In the genomic region with DNA sequence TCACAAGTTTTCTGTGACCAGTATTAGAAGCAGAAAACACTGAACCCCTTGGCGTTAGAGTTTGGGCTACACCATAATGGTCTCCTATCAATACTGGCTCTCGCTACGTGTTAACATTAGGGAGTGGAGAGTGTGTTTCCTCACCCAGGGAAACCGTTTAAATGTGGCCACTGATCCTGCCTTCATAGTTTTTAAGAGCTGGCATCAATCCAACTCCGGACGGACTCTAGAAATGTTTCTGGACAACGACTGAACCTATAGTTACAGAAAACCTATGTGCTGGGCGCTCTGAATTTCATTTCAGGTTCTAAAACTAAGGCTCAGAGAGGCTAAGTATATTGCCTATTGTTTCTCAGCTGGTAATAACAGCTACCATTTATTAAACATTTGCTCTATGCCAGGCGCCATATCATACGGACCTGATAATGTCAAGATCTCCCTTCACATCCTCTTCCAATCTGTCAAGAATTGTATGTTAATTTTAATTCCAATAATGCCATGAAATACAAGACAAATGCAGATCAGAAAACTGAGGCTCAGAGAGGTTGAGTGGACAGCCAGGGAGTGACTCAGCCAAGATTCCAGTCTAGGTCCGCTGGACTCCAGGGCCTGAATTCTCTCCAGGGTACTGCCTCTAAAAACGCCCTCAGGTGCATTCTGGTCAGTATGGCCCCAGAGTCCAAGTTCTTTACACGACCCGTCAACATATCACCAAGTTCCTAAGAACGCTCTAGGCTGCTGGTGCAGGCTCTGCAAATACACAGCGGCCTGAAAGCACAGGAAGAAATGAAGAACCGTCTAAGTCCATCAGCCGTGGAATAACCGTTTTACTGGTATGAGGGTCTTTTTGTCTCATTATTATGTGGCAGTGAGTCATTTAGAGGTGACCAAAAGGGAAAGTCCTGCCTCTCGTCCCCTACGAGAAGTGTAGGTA, we compare ENCODE assay signal across 8 cellular contexts. TPM values are rescaled to one million over a fixed set of nuclear protein-coding genes. Genes with fewer than 3 reads are reported as not detected.
DNase-seq lines count a peak whose midpoint lies in the region; ATAC-seq, FAIRE-seq and TF ChIP-seq lines count a peak whose summit lies in the region.

No MANE protein-coding gene starts in this region.

- H3K27me3 ChIP-seq in SJSA1 (replicated peaks) (no peaks in the 10 kb centered on the region), endothelial cell of umbilical vein (ENCODE audit: control insufficient read depth in 2 of 2, insufficient read depth in 2 of 2, low read length in 2 of 2) (no peaks in the 10 kb centered on the region), muscle layer of duodenum (ENCODE audit: low read depth, low read length) (no peaks in the 10 kb centered on the region)

- H3K9me1 ChIP-seq in endothelial cell of umbilical vein (replicated peaks; ENCODE audit: control insufficient read depth, extremely low read depth, insufficient read depth, low read length): no peaks in the 10 kb centered on the region

- no peak for TF ChIP-seq CTCF in 22Rv1 (IDR thresholded peaks at IDR 0.05)
- TF ChIP-seq CTCF in endothelial cell of umbilical vein (IDR thresholded peaks at IDR 0.05; ENCODE audit: extremely low read depth in 1 of 2, insufficient read depth in 1 of 2, low read depth in 1 of 2, low read length in 2 of 2): no peak
- TF ChIP-seq CTCF in GM20000 (IDR thresholded peaks at IDR 0.05; ENCODE audit: extremely low read depth, missing control alignments): no peak

- POLR2A ChIA-PET in endothelial cell of umbilical vein (lab: Charles Lee): interaction anchor here (0.7 kb wide), 2 partner anchors 94 to 151 kb away, joined by 3 read pairs; no protein-coding TSS in a partner anchor

- peak overlapping the region; percentile 73 for H3K4me2 ChIP-seq in endothelial cell of umbilical vein (ENCODE audit: insufficient read depth, low read length)

- BruUV-seq in endothelial cell of umbilical vein (replicated peaks; lab: Mats Ljungman, UMichigan): TSS peak; percentile 92

- H3K4me3 ChIP-seq in SJSA1 (peak overlapping the region; percentile 84), endothelial cell of umbilical vein (replicated peaks in 1 of 3; ENCODE audit: insufficient read depth in 1 of 3, low read depth in 1 of 3, low read length in 3 of 3) (peak overlapping the region; percentile 17 to 92 (median 68)), muscle layer of duodenum (ENCODE audit: low read depth in 1 of 2, low read length in 2 of 2) (peak overlapping the region; percentile 74 to 92)

- H3K36me3 ChIP-seq in SJSA1 (peaks cover 24% of the 10 kb centered on the region), endothelial cell of umbilical vein (ENCODE audit: control insufficient read depth in 2 of 2, extremely low read depth in 1 of 2, insufficient read depth in 2 of 2, low read length in 2 of 2) (no peaks in the 10 kb centered on the region), muscle layer of duodenum (ENCODE audit: control insufficient read depth in 1 of 2, insufficient read depth in 2 of 2, low read length in 2 of 2) (no peaks in the 10 kb centered on the region)

- intact Hi-C loops in endothelial cell of umbilical vein (cut with micrococcal nuclease): loop anchor here (1.0 kb wide), 1 partner anchor 31 kb away; no protein-coding TSS in a partner anchor

- CTCF ChIA-PET in endothelial cell of umbilical vein (lab: Charles Lee): no interaction called here

- peaks cover 37% of the 10 kb centered on the region for H3K79me2 ChIP-seq in endothelial cell of umbilical vein (ENCODE audit: control insufficient read depth, insufficient read depth, low read length)

- DNase-seq in GM12892 (ENCODE audit: insufficient read length) (no peak), SJSA1 (ENCODE audit: low read depth in 1 of 2, low spot score in 2 of 2) (no peak), endothelial cell of umbilical vein (ENCODE audit: low read depth, low spot score) (peak; percentile 16), iPS-NIHi7 (ENCODE audit: extremely low spot score) (no peak), GM20000 (ENCODE audit: low spot score) (no peak)

- H2AFZ ChIP-seq in endothelial cell of umbilical vein (ENCODE audit: low read depth, low read length): peak overlapping the region; percentile 61

- no peak for ATAC-seq in GM19452 (IDR thresholded peaks at IDR 0.05; ENCODE audit: unreplicated experiment)

- peaks cover 5% of the 10 kb centered on the region for H4K20me1 ChIP-seq in endothelial cell of umbilical vein (replicated peaks; ENCODE audit: control insufficient read depth, extremely low read depth, insufficient read depth, low read length)

- peak overlapping the region; percentile 90 for H3K27ac ChIP-seq in 22Rv1
- H3K27ac ChIP-seq in SJSA1: peak overlapping the region; percentile 98
- H3K27ac ChIP-seq in endothelial cell of umbilical vein (ENCODE audit: insufficient read depth, low read depth, low read length): peak overlapping the region; percentile 94
- H3K27ac ChIP-seq in muscle layer of duodenum (ENCODE audit: low read length): peak overlapping the region; percentile 92

- dilution Hi-C loops in endothelial cell of umbilical vein (cut with MboI; ENCODE audit: extremely low pct_ligation_motif_present, low sequenced_read_pairs): no loop called here

- H3K9me3 ChIP-seq in SJSA1 (replicated peaks): no peaks in the 10 kb centered on the region
- H3K9me3 ChIP-seq in endothelial cell of umbilical vein (replicated peaks; ENCODE audit: control insufficient read depth, insufficient read depth, low read length): no peaks in the 10 kb centered on the region
- H3K9me3 ChIP-seq in muscle layer of duodenum (ENCODE audit: control insufficient read depth in 1 of 2, low read length in 2 of 2): no peaks in the 10 kb centered on the region

- H3K4me1 ChIP-seq in SJSA1 (replicated peaks) (peaks cover 64% of the 10 kb centered on the region), endothelial cell of umbilical vein (ENCODE audit: control insufficient read depth, extremely low read depth, insufficient read depth, low read length) (peaks cover 27% of the 10 kb centered on the region), muscle layer of duodenum (ENCODE audit: control insufficient read depth in 1 of 2, insufficient read depth in 2 of 2, low read length in 2 of 2) (peaks cover 10 to 20% of the 10 kb centered on the region in 2 donors)

- TF ChIP-seq POLR2A in GM12892 (IDR thresholded peaks at IDR 0.05; ENCODE audit: low read depth, low read length): peak; percentile 91
- no peak for TF ChIP-seq POLR2A in endothelial cell of umbilical vein (IDR thresholded peaks at IDR 0.05; ENCODE audit: low read depth, low read length)

- FAIRE-seq in GM12892 (lab: Jason Lieb, UNC) (no peak), endothelial cell of umbilical vein (lab: Jason Lieb, UNC) (peak; percentile 64)

- H3K9ac ChIP-seq in endothelial cell of umbilical vein (replicated peaks; ENCODE audit: extremely low read depth, insufficient read depth, low read length): peak overlapping the region; percentile 97

TF ChIP-seq in endothelial cell of umbilical vein, 7 proteins besides CTCF, POLR2A, EP300 and RAD21:
- no peak for TF ChIP-seq POLR2AphosphoS5 (IDR thresholded peaks at IDR 0.05; ENCODE audit: insufficient read depth, low read depth, low read length)
- no peak for TF ChIP-seq JUN (IDR thresholded peaks at IDR 0.05; ENCODE audit: borderline replicate concordance, insufficient read depth, insufficient read length, low read depth)
- TF ChIP-seq, protein P1, sequence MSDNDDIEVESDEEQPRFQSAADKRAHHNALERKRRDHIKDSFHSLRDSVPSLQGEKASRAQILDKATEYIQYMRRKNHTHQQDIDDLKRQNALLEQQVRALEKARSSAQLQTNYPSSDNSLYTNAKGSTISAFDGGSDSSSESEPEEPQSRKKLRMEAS (IDR thresholded peaks at IDR 0.05; ENCODE audit: insufficient read depth, insufficient read length): no peak
- TF ChIP-seq GATA2 (IDR thresholded peaks at IDR 0.05; ENCODE audit: insufficient read depth, insufficient read length, low read depth, low read length): no peak
- no peak for TF ChIP-seq MYC (IDR thresholded peaks at IDR 0.05; ENCODE audit: low read depth, low read length)
- no peak for TF ChIP-seq FOS (IDR thresholded peaks at IDR 0.05; ENCODE audit: borderline replicate concordance, insufficient read depth, low read length)
- no peak for TF ChIP-seq EZH2 (IDR thresholded peaks at IDR 0.05; ENCODE audit: borderline replicate concordance, low read depth, low read length, severe bottlenecking)
TF ChIP-seq in endothelial cell of umbilical vein: peak in this region for 0.

RNA-seq across cellular contexts. Expression of a gene that starts 0.9 kb away (rescaled TPM):
- 58.3 TPM for polyA plus RNA-seq in GM12892 (2012; ENCODE audit: missing spikeins)
- 19.9 and 35.2 TPM in 2 replicates for total RNA-seq in SJSA1 (2014; rRNA removed; shearing (Covaris generic))
- total RNA-seq in endothelial cell of umbilical vein: 98.9 and 101 TPM in 2 replicates
- 37.3 and 45.4 TPM in 2 replicates for polyA plus RNA-seq in endothelial cell of umbilical vein
- 30.1 and 34.6 TPM in 2 replicates for polyA plus RNA-seq in endothelial cell of umbilical vein (2011; cell fraction: cytosol; rRNA removed)
- polyA plus RNA-seq in endothelial cell of umbilical vein (2011; cell fraction: nucleus; rRNA removed): 264 and 294 TPM in 2 replicates
- polyA plus RNA-seq in endothelial cell of umbilical vein (2012): 46.9 and 53.2 TPM in 2 replicates
- 106 and 119 TPM in 2 replicates for polyA minus RNA-seq in endothelial cell of umbilical vein
- 35.6 TPM for polyA minus RNA-seq in endothelial cell of umbilical vein (2011; cell fraction: cytosol; rRNA and poly(A)+ RNA removed)
- 155 and 193 TPM in 2 replicates for polyA minus RNA-seq in endothelial cell of umbilical vein (2011; cell fraction: nucleus; rRNA and poly(A)+ RNA removed)
